1 cellular context compared by ENCODE assay signal in the genomic region with DNA sequence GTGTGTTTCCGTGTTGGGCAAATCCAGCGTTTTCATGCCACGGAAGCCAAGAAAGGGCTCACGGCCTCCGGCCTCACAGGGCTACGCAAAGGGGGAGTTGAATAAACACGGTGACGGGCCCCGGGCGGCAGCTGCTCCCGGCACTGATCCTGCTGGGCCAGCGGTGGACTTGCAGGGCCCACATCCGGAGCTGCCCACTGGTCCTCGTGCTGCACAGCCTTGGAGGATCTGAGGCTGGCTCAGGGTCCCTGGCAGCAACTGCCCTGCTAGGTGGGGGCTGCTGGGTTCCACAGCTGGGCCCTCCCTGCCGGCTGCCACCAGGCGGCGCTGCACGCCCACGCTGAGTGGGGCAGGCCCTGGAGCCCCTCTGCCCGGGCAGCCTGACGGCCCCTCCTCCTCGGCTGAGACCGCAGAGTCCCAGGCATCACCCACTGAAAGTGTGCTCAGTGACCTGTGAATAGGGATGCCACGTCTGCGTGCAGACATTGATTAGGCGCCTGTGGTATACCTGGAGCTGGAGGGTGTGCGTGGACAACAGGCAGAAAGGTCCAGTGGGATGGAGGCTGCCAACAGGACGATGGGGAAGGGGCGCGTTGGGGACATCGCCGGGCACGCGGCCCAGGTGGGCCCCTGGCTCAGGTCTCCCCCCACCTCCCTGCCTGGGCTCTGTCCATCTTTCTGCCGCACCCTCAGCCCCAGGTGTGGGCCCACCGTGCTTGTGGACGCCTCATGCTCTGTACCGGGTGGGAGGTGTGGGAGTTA.
TF ChIP-seq lines count a peak whose summit lies in the region.

No MANE protein-coding gene starts in this region.

TF ChIP-seq in HepG2, 621 proteins besides CTCF, POLR2A, EP300 and RAD21 (continued from another document and continues in another):
- TF ChIP-seq, protein P1, sequence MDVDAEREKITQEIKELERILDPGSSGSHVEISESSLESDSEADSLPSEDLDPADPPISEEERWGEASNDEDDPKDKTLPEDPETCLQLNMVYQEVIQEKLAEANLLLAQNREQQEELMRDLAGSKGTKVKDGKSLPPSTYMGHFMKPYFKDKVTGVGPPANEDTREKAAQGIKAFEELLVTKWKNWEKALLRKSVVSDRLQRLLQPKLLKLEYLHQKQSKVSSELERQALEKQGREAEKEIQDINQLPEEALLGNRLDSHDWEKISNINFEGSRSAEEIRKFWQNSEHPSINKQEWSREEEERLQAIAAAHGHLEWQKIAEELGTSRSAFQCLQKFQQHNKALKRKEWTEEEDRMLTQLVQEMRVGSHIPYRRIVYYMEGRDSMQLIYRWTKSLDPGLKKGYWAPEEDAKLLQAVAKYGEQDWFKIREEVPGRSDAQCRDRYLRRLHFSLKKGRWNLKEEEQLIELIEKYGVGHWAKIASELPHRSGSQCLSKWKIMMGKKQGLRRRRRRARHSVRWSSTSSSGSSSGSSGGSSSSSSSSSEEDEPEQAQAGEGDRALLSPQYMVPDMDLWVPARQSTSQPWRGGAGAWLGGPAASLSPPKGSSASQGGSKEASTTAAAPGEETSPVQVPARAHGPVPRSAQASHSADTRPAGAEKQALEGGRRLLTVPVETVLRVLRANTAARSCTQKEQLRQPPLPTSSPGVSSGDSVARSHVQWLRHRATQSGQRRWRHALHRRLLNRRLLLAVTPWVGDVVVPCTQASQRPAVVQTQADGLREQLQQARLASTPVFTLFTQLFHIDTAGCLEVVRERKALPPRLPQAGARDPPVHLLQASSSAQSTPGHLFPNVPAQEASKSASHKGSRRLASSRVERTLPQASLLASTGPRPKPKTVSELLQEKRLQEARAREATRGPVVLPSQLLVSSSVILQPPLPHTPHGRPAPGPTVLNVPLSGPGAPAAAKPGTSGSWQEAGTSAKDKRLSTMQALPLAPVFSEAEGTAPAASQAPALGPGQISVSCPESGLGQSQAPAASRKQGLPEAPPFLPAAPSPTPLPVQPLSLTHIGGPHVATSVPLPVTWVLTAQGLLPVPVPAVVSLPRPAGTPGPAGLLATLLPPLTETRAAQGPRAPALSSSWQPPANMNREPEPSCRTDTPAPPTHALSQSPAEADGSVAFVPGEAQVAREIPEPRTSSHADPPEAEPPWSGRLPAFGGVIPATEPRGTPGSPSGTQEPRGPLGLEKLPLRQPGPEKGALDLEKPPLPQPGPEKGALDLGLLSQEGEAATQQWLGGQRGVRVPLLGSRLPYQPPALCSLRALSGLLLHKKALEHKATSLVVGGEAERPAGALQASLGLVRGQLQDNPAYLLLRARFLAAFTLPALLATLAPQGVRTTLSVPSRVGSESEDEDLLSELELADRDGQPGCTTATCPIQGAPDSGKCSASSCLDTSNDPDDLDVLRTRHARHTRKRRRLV (CRISPR knock-in tag; IDR thresholded peaks at IDR 0.05): peak; percentile 37; the same call in 1 of the 2 replicates
- TF ChIP-seq U2AF1 (optimal IDR thresholded peaks at IDR 0.05; ENCODE audit: low read depth, low read length) (no peak), ZMYM4 (CRISPR knock-in tag; IDR thresholded peaks at IDR 0.05) (no peak; the same call in 1 of the 2 replicates), ZNF138 (CRISPR knock-in tag; IDR thresholded peaks at IDR 0.05; ENCODE audit: low read depth) (no peak), NCOR1 (IDR thresholded peaks at IDR 0.05; ENCODE audit: borderline replicate concordance, low read length) (no peak), ZNF839 (CRISPR knock-in tag; IDR thresholded peaks at IDR 0.05; ENCODE audit: borderline replicate concordance) (no peak), NONO (IDR thresholded peaks at IDR 0.05) (no peak), NONO (CRISPR knock-in tag; conservative IDR thresholded peaks at IDR 0.05) (no peak; the same call in 1 of the 2 replicates), ZNF772 (CRISPR knock-in tag; IDR thresholded peaks at IDR 0.05) (peak; percentile 57; the same call in 1 of the 2 replicates), ATF7-NPFF (CRISPR knock-in tag; IDR thresholded peaks at IDR 0.05; ENCODE audit: low read depth) (0 out of 2 replicates have a peak, but pooled peaks have one; percentile 24), TAF15 (IDR thresholded peaks at IDR 0.05; ENCODE audit: low read depth, low read length, poor library complexity, severe bottlenecking) (peak; percentile 51), POGZ (CRISPR knock-in tag; IDR thresholded peaks at IDR 0.05) (peak; percentile 53), ZMYM2 (CRISPR knock-in tag; IDR thresholded peaks at IDR 0.05) (no peak), DMAP1 (CRISPR knock-in tag; IDR thresholded peaks at IDR 0.05) (no peak), ZNF558 (CRISPR knock-in tag; IDR thresholded peaks at IDR 0.05; ENCODE audit: borderline replicate concordance) (0 out of 2 replicates have a peak, but pooled peaks have one; percentile 52), HNRNPL (IDR thresholded peaks at IDR 0.05; ENCODE audit: low read depth, low read length) (0 out of 2 replicates have a peak, but pooled peaks have one; percentile 54), HMG20A (CRISPR knock-in tag; IDR thresholded peaks at IDR 0.05; ENCODE audit: borderline replicate concordance) (no peak), ZNF605 (CRISPR knock-in tag; IDR thresholded peaks at IDR 0.05) (peak; percentile 40; the same call in 1 of the 2 replicates), ERF (CRISPR knock-in tag; IDR thresholded peaks at IDR 0.05) (peak; percentile 84; the same call in 1 of the 2 replicates), ZSCAN30 (CRISPR knock-in tag; IDR thresholded peaks at IDR 0.05) (no peak), NFE2L2 (IDR thresholded peaks at IDR 0.05; ENCODE audit: low read length) (no peak), SMAD3 (CRISPR knock-in tag; IDR thresholded peaks at IDR 0.05) (no peak), PHF5A (CRISPR knock-in tag; IDR thresholded peaks at IDR 0.05; ENCODE audit: low read depth, unreplicated experiment) (no peak), ZNF615 (CRISPR knock-in tag; IDR thresholded peaks at IDR 0.05; ENCODE audit: borderline replicate concordance) (no peak), ZNF274 (CRISPR knock-in tag; IDR thresholded peaks at IDR 0.05) (peak; percentile 75), ZNF550 (CRISPR knock-in tag; IDR thresholded peaks at IDR 0.05; ENCODE audit: borderline replicate concordance) (no peak), PHF20 (CRISPR knock-in tag; IDR thresholded peaks at IDR 0.05) (peak; percentile 43; the same call in 1 of the 2 replicates)
- TF ChIP-seq, protein P2, sequence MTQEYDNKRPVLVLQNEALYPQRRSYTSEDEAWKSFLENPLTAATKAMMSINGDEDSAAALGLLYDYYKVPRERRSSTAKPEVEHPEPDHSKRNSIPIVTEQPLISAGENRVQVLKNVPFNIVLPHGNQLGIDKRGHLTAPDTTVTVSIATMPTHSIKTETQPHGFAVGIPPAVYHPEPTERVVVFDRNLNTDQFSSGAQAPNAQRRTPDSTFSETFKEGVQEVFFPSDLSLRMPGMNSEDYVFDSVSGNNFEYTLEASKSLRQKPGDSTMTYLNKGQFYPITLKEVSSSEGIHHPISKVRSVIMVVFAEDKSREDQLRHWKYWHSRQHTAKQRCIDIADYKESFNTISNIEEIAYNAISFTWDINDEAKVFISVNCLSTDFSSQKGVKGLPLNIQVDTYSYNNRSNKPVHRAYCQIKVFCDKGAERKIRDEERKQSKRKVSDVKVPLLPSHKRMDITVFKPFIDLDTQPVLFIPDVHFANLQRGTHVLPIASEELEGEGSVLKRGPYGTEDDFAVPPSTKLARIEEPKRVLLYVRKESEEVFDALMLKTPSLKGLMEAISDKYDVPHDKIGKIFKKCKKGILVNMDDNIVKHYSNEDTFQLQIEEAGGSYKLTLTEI (CRISPR knock-in tag; conservative IDR thresholded peaks at IDR 0.05): no peak
- TF ChIP-seq, protein P3, sequence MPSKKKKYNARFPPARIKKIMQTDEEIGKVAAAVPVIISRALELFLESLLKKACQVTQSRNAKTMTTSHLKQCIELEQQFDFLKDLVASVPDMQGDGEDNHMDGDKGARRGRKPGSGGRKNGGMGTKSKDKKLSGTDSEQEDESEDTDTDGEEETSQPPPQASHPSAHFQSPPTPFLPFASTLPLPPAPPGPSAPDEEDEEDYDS (CRISPR knock-in tag; IDR thresholded peaks at IDR 0.05): no peak
- TF ChIP-seq, protein P4, sequence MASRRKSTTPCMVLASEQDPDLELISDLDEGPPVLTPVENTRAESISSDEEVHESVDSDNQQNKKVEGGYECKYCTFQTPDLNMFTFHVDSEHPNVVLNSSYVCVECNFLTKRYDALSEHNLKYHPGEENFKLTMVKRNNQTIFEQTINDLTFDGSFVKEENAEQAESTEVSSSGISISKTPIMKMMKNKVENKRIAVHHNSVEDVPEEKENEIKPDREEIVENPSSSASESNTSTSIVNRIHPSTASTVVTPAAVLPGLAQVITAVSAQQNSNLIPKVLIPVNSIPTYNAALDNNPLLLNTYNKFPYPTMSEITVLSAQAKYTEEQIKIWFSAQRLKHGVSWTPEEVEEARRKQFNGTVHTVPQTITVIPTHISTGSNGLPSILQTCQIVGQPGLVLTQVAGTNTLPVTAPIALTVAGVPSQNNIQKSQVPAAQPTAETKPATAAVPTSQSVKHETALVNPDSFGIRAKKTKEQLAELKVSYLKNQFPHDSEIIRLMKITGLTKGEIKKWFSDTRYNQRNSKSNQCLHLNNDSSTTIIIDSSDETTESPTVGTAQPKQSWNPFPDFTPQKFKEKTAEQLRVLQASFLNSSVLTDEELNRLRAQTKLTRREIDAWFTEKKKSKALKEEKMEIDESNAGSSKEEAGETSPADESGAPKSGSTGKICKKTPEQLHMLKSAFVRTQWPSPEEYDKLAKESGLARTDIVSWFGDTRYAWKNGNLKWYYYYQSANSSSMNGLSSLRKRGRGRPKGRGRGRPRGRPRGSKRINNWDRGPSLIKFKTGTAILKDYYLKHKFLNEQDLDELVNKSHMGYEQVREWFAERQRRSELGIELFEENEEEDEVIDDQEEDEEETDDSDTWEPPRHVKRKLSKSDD (CRISPR knock-in tag; IDR thresholded peaks at IDR 0.05; ENCODE audit: low read depth): peak; percentile 64; the same call in 1 of the 2 replicates
- TF ChIP-seq, protein P5, sequence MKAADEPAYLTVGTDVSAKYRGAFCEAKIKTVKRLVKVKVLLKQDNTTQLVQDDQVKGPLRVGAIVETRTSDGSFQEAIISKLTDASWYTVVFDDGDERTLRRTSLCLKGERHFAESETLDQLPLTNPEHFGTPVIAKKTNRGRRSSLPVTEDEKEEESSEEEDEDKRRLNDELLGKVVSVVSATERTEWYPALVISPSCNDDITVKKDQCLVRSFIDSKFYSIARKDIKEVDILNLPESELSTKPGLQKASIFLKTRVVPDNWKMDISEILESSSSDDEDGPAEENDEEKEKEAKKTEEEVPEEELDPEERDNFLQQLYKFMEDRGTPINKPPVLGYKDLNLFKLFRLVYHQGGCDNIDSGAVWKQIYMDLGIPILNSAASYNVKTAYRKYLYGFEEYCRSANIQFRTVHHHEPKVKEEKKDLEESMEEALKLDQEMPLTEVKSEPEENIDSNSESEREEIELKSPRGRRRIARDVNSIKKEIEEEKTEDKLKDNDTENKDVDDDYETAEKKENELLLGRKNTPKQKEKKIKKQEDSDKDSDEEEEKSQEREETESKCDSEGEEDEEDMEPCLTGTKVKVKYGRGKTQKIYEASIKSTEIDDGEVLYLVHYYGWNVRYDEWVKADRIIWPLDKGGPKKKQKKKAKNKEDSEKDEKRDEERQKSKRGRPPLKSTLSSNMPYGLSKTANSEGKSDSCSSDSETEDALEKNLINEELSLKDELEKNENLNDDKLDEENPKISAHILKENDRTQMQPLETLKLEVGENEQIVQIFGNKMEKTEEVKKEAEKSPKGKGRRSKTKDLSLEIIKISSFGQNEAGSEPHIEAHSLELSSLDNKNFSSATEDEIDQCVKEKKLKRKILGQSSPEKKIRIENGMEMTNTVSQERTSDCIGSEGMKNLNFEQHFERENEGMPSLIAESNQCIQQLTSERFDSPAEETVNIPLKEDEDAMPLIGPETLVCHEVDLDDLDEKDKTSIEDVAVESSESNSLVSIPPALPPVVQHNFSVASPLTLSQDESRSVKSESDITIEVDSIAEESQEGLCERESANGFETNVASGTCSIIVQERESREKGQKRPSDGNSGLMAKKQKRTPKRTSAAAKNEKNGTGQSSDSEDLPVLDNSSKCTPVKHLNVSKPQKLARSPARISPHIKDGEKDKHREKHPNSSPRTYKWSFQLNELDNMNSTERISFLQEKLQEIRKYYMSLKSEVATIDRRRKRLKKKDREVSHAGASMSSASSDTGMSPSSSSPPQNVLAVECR (CRISPR knock-in tag; IDR thresholded peaks at IDR 0.05; ENCODE audit: borderline replicate concordance): peak; percentile 48; the same call in 1 of the 2 replicates
- TF ChIP-seq, protein P6, sequence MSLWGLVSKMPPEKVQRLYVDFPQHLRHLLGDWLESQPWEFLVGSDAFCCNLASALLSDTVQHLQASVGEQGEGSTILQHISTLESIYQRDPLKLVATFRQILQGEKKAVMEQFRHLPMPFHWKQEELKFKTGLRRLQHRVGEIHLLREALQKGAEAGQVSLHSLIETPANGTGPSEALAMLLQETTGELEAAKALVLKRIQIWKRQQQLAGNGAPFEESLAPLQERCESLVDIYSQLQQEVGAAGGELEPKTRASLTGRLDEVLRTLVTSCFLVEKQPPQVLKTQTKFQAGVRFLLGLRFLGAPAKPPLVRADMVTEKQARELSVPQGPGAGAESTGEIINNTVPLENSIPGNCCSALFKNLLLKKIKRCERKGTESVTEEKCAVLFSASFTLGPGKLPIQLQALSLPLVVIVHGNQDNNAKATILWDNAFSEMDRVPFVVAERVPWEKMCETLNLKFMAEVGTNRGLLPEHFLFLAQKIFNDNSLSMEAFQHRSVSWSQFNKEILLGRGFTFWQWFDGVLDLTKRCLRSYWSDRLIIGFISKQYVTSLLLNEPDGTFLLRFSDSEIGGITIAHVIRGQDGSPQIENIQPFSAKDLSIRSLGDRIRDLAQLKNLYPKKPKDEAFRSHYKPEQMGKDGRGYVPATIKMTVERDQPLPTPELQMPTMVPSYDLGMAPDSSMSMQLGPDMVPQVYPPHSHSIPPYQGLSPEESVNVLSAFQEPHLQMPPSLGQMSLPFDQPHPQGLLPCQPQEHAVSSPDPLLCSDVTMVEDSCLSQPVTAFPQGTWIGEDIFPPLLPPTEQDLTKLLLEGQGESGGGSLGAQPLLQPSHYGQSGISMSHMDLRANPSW (CRISPR knock-in tag; IDR thresholded peaks at IDR 0.05; ENCODE audit: borderline replicate concordance): peak; percentile 25; the same call in 1 of the 2 replicates
- TF ChIP-seq, protein P7, sequence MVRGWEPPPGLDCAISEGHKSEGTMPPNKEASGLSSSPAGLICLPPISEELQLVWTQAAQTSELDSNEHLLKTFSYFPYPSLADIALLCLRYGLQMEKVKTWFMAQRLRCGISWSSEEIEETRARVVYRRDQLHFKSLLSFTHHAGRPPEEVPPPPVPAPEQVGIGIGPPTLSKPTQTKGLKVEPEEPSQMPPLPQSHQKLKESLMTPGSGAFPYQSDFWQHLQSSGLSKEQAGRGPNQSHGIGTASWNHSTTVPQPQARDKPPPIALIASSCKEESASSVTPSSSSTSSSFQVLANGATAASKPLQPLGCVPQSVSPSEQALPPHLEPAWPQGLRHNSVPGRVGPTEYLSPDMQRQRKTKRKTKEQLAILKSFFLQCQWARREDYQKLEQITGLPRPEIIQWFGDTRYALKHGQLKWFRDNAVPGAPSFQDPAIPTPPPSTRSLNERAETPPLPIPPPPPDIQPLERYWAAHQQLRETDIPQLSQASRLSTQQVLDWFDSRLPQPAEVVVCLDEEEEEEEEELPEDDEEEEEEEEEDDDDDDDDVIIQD (CRISPR knock-in tag; IDR thresholded peaks at IDR 0.05; ENCODE audit: low read depth): peak; percentile 44; the same call in 1 of the 2 replicates
